25 cellular contexts compared by ENCODE assay signal in the genomic region with DNA sequence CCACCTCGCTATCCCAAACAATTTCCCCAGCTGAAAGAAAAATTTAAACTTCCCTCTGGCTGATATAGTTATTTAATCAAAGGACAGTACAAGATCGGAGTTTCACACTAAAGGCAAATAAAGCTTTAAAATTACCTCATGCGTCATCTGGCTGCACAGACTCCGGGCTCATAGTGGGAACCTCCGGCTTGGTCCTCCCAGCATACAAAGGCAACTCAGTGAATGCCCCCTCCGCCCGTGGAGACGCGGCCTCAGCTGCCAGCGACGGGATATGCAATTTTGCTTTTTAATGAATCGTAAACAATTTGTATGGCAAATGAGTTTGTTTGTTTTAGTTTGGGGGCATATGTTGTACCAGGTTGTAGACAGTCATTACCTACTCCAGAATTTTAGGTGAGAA.
DNase-seq lines count a peak whose midpoint lies in the region; ATAC-seq and TF ChIP-seq lines count a peak whose summit lies in the region.
"Had no signal": no experiment of that assay in that cellular context is flagged by ENCODE, and none has a peak within 500 bp of the region (broad histone marks: within the 10 kb centered on the region; RNA-seq: fewer than 3 reads in every experiment).

No MANE protein-coding gene starts in this region.

- H3K9me2 ChIP-seq in hepatocyte (replicated peaks; ENCODE audit: insufficient read depth), result no peaks in the 10 kb centered on the region

- WGBS in right cardiac atrium, result 75% methylated on average over 12 of the region's 12 CpGs
- 85 to 91% (median 90%) methylated on average over 12 of the region's 12 CpGs for WGBS in heart left ventricle, 4 donors
- WGBS in hepatocyte (ENCODE audit: low lambda C conversion rate, missing lambda C conversion rate), result 73% methylated on average over 12 of the region's 12 CpGs
- WGBS in smooth muscle cell (ENCODE audit: low lambda C conversion rate), result 71% methylated on average over 12 of the region's 12 CpGs

- DNase-seq in right cardiac atrium, result peak in 2 of 3 donors; percentile 50 to 52
- DNase-seq in heart left ventricle, result no peak
- peak; percentile 48 for DNase-seq in NCI-H748 treated with DMSO at 0.1 percent for 48 hours (lab: John Stamatoyannopoulos, UW)
- DNase-seq in hepatocyte (ENCODE audit: low spot score), result no peak
- DNase-seq in smooth muscle cell (lab: John Stamatoyannopoulos, UW; ENCODE audit: unreplicated experiment), result no peak
- no peak for DNase-seq in stimulated activated naive CD4-positive, alpha-beta T cell treated with Interleukin-2 at 50 U/mL for 16 hours (lab: John Stamatoyannopoulos, UW)
- DNase-seq: activated CD8-positive, alpha-beta memory T cell treated with anti-CD3 and anti-CD28 coated beads for 24 hours; activated gamma-delta T cell; activated naive CD8-positive, alpha-beta T cell treated with anti-CD3 and anti-CD28 coated beads, Interleukin-2, amount 50 U/mL, for 24 hours; activated T-cell treated with anti-CD3 and anti-CD28 coated beads, Interleukin-2, amount 50 U/mL, for 1 hour; DND-41; immature natural killer cell; naive thymus-derived CD8-positive, alpha-beta T cell; NCI-H1436 treated with DMSO at 0.1 percent for 48 hours; NK-92 treated with Interleukin-12 subunit alpha and Interleukin-12 subunit beta, amount 100 ng/mL, for 24 hours; Peyer's patch; SIG-M5; stimulated activated CD4-positive, alpha-beta T cell treated with anti-CD3 and anti-CD28 coated beads, Interleukin-4, amount 100 ng/mL, for 24 hours; stimulated activated naive B cell treated with anti-CD40 and anti-IgM and Interleukin-4, amounts not matched to agents 10 μg/mL and 1 μg/mL and 100 μg/mL, for 72 hours had no signal

- no peaks in the 10 kb centered on the region for H3K9me3 ChIP-seq in right cardiac atrium (ENCODE audit: control insufficient read depth, low read length)
- H3K9me3 ChIP-seq in heart left ventricle, result no peaks in the 10 kb centered on the region
- no peaks in the 10 kb centered on the region for H3K9me3 ChIP-seq in hepatocyte (ENCODE audit: low read depth)
- H3K9me3 ChIP-seq in smooth muscle cell (replicated peaks; ENCODE audit: low read depth), result no peaks in the 10 kb centered on the region
- H3K9me3 ChIP-seq: BLaER1, Peyer's patch, thoracic aorta had no signal

- H2AFZ ChIP-seq in hepatocyte, result no peak overlapping the region
- peak overlapping the region; percentile 66 for H2AFZ ChIP-seq in smooth muscle cell (ENCODE audit: low read depth)

- H3K36me3 ChIP-seq in heart left ventricle (no peaks in the 10 kb centered on the region), hepatocyte (replicated peaks; ENCODE audit: insufficient read depth, low read depth) (no peaks in the 10 kb centered on the region), smooth muscle cell (ENCODE audit: low read depth) (no peaks in the 10 kb centered on the region)
- H3K36me3 ChIP-seq: BLaER1, Peyer's patch, thoracic aorta had no signal

- peak overlapping the region; percentile 17 for H3K4me2 ChIP-seq in hepatocyte
- H3K4me2 ChIP-seq in smooth muscle cell, result peak overlapping the region; percentile 49
- H3K4me2 ChIP-seq: BLaER1 had no signal

- no peak for TF ChIP-seq CTCF in heart left ventricle (IDR thresholded peaks at IDR 0.05)
- TF ChIP-seq CTCF in hepatocyte (IDR thresholded peaks at IDR 0.05; ENCODE audit: poor library complexity), result no peak
- TF ChIP-seq CTCF in smooth muscle cell (IDR thresholded peaks at IDR 0.05; ENCODE audit: borderline replicate concordance, insufficient read depth, poor library complexity, severe bottlenecking), result no peak

- H3K4me3 ChIP-seq in right cardiac atrium (ENCODE audit: low read length), result no peak overlapping the region
- peak overlapping the region in 3 of 12 donors; percentile 34 to 39 (median 37) for H3K4me3 ChIP-seq in heart left ventricle
- H3K4me3 ChIP-seq in hepatocyte, result no peak overlapping the region
- H3K4me3 ChIP-seq in smooth muscle cell, result no peak overlapping the region
- H3K4me3 ChIP-seq: BLaER1, K562, Peyer's patch, thoracic aorta had no signal

- peaks cover 3% of the 10 kb centered on the region for H3F3A ChIP-seq in smooth muscle cell (ENCODE audit: low read depth)

- H4K20me1 ChIP-seq in hepatocyte (ENCODE audit: insufficient read depth, poor library complexity, severe bottlenecking) (no peaks in the 10 kb centered on the region), smooth muscle cell (ENCODE audit: low read depth) (no peaks in the 10 kb centered on the region)
- H4K20me1 ChIP-seq: BLaER1 had no signal

- H3K4me1 ChIP-seq in right cardiac atrium (ENCODE audit: control insufficient read depth, insufficient read depth, low read length), result no peaks in the 10 kb centered on the region
- peaks cover 0 to 18% (median 9%) of the 10 kb centered on the region in 12 donors for H3K4me1 ChIP-seq in heart left ventricle
- no peaks in the 10 kb centered on the region for H3K4me1 ChIP-seq in hepatocyte (ENCODE audit: insufficient read depth)
- H3K4me1 ChIP-seq in smooth muscle cell (ENCODE audit: low read depth), result peaks cover 19% of the 10 kb centered on the region

- H3K27me3 ChIP-seq in right cardiac atrium (ENCODE audit: control insufficient read depth, insufficient read depth), result no peaks in the 10 kb centered on the region
- H3K27me3 ChIP-seq in heart left ventricle, result no peaks in the 10 kb centered on the region
- peaks cover 5% of the 10 kb centered on the region for H3K27me3 ChIP-seq in hepatocyte
- no peaks in the 10 kb centered on the region for H3K27me3 ChIP-seq in smooth muscle cell (ENCODE audit: low read depth)
- H3K27me3 ChIP-seq: BLaER1, Peyer's patch had no signal

- no peak for ATAC-seq in right cardiac atrium
- ATAC-seq in heart left ventricle, result no peak
- no peak for ATAC-seq in HG03460 (IDR thresholded peaks at IDR 0.05; ENCODE audit: unreplicated experiment)
- no peak for ATAC-seq in GM19452 (IDR thresholded peaks at IDR 0.05; ENCODE audit: unreplicated experiment)
- ATAC-seq: activated naive CD8-positive, alpha-beta T cell treated with anti-CD3 and anti-CD28 coated beads, Interleukin-2, amount 50 U/mL, for 24 hours; K562; naive thymus-derived CD8-positive, alpha-beta T cell; stimulated activated naive B cell treated with anti-CD40 and anti-IgM and Interleukin-4, amounts not matched to agents 10 μg/mL and 1 μg/mL and 100 μg/mL, for 72 hours had no signal

- H3K27ac ChIP-seq in right cardiac atrium (ENCODE audit: low read length) (no peak overlapping the region), heart left ventricle (peak overlapping the region in 2 of 12 donors; percentile 4 to 43), hepatocyte (peak overlapping the region; percentile 22), smooth muscle cell (ENCODE audit: low read depth) (no peak overlapping the region)
- H3K27ac ChIP-seq: BLaER1, epithelial cell of prostate, Peyer's patch, thoracic aorta had no signal

- H3K9ac ChIP-seq in smooth muscle cell (ENCODE audit: low read depth), result peak overlapping the region; percentile 30
- H3K9ac ChIP-seq: BLaER1 had no signal

- intact Hi-C loops in right cardiac atrium (cut with DNase I), result no loop called here
- intact Hi-C loops in heart left ventricle (cut with DNase I), result loop anchor here in 2 of 10 donors (10.0 kb wide), 3 partner anchors 87 to 987 kb away; no protein-coding TSS in a partner anchor

- TF ChIP-seq POLR2A in heart left ventricle (IDR thresholded peaks at IDR 0.05), result no peak

- H3K79me2 ChIP-seq in hepatocyte, result no peaks in the 10 kb centered on the region
- H3K79me2 ChIP-seq in smooth muscle cell (ENCODE audit: low read depth), result no peaks in the 10 kb centered on the region

Comparison
In these comparisons a context has a peak if more than half of its experiments do, and no peak if none do; other contexts are left out.
1. DNase-seq: peak in right cardiac atrium (2 of 3) and NCI-H748 treated with DMSO at 0.1 percent for 48 hours (single experiment); none in heart left ventricle (0 of 5), hepatocyte (single experiment), smooth muscle cell (single experiment) and stimulated activated naive CD4-positive, alpha-beta T cell treated with Interleukin-2 at 50 U/mL for 16 hours (single experiment).